23 cellular contexts compared by ENCODE assay signal in the genomic region with DNA sequence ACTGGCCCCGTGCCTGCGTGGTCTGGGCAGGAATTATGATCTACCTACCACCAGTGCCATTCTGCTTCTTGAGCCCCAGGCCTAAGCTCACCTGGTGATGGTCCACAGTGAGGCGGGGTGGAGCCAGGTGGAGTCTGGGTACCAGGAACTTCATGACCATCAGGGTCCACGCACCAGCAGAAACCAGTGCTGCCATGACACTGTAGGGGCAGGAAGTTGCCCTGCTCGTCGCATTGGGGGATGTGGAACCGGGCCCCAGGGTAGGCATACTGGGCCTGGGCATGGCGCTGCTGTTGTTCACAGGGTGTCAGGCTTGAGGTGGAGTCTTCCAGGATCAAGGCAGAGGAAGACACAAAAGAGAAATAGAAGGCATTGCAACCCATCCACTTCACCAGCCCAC.
"Had no signal": no experiment of that assay in that cellular context is flagged by ENCODE, and none has a peak within 500 bp of the region (broad histone marks: within the 10 kb centered on the region; RNA-seq: fewer than 3 reads in every experiment).

No MANE protein-coding gene starts in this region.

- H3K4me1 ChIP-seq: psoas muscle, uterus had no signal

- DNase-seq: effector memory CD8-positive, alpha-beta T cell; esophagus squamous epithelium; glutamatergic neuron; immature natural killer cell; left ventricle myocardium superior; mesendoderm; naive thymus-derived CD4-positive, alpha-beta T cell; nephron progenitor cell; psoas muscle; retina; spleen; stimulated activated CD4-positive, alpha-beta T cell treated with anti-CD3 and anti-CD28 coated beads, Interleukin-2, amount 100 ng/mL, for 24 hours; stimulated activated CD4-positive, alpha-beta T cell treated with anti-CD3 and anti-CD28 coated beads, Interleukin-4, amount 100 ng/mL, for 4 hours; stimulated activated naive B cell treated with anti-CD40 and anti-IgM and Interleukin-4, amounts not matched to agents 10 μg/mL and 1 μg/mL and 100 μg/mL, for 72 hours; stimulated activated naive CD8-positive, alpha-beta T cell treated with anti-CD3 and anti-CD28 coated beads, Interleukin-15, amount 100 ng/mL, for 72 hours; substantia nigra; upper lobe of left lung; uterus had no signal

- H3K36me3 ChIP-seq: esophagus squamous epithelium, neutrophil, spleen, upper lobe of left lung, uterus had no signal

- H3K9me3 Mint-ChIP-seq: dendritic cell treated with granulocyte-macrophage colony-stimulating factor and Interleukin-4, amounts not matched to agents 40 ng/mL and 50 ng/mL, for 4 days; effector memory CD8-positive, alpha-beta T cell; immature natural killer cell; nephron progenitor cell had no signal

- H3K27ac Mint-ChIP-seq: dendritic cell treated with granulocyte-macrophage colony-stimulating factor and Interleukin-4, amounts not matched to agents 40 ng/mL and 50 ng/mL, for 4 days; effector memory CD8-positive, alpha-beta T cell; nephron progenitor cell; stimulated activated naive B cell treated with anti-CD40 and anti-IgM and Interleukin-4, amounts not matched to agents 10 μg/mL and 1 μg/mL and 100 μg/mL, for 72 hours had no signal

- H3K4me3 Mint-ChIP-seq: dendritic cell treated with granulocyte-macrophage colony-stimulating factor and Interleukin-4, amounts not matched to agents 40 ng/mL and 50 ng/mL, for 4 days; effector memory CD8-positive, alpha-beta T cell; immature natural killer cell; nephron progenitor cell; stimulated activated naive B cell treated with anti-CD40 and anti-IgM and Interleukin-4, amounts not matched to agents 10 μg/mL and 1 μg/mL and 100 μg/mL, for 72 hours; stimulated activated naive CD8-positive, alpha-beta T cell treated with anti-CD3 and anti-CD28 coated beads, Interleukin-15, amount 100 ng/mL, for 72 hours had no signal

- H3K27ac ChIP-seq: esophagus squamous epithelium, gastroesophageal sphincter, neutrophil, psoas muscle, spleen, upper lobe of left lung, uterus had no signal

- H3K27me3 ChIP-seq: esophagus squamous epithelium, gastroesophageal sphincter, spleen, upper lobe of left lung, uterus had no signal

- H3K4me3 ChIP-seq: esophagus squamous epithelium, gastroesophageal sphincter, lung, psoas muscle, spleen, upper lobe of left lung, uterus had no signal

- ATAC-seq: effector memory CD8-positive, alpha-beta T cell; gastroesophageal sphincter; left ventricle myocardium superior; naive thymus-derived CD4-positive, alpha-beta T cell; psoas muscle; sciatic nerve; stimulated activated naive B cell treated with anti-CD40 and anti-IgM and Interleukin-4, amounts not matched to agents 10 μg/mL and 1 μg/mL and 100 μg/mL, for 72 hours; stimulated activated naive CD8-positive, alpha-beta T cell treated with anti-CD3 and anti-CD28 coated beads, Interleukin-15, amount 100 ng/mL, for 72 hours had no signal

- H3K9me3 ChIP-seq: esophagus squamous epithelium, gastroesophageal sphincter, neutrophil, psoas muscle, spleen, upper lobe of left lung, uterus had no signal
